6 cellular contexts compared by ENCODE assay signal in genomic region chr2:99153921-99154604, GRCh38. TPM values are rescaled to one million over a fixed set of nuclear protein-coding genes. Genes with fewer than 3 reads are reported as not detected.
DNase-seq lines count a peak whose midpoint lies in the region; ATAC-seq and TF ChIP-seq lines count a peak whose summit lies in the region.

No MANE protein-coding gene starts in this region.

- H3K27ac Mint-ChIP-seq in natural killer cell, result no peak overlapping the region

- H3K4me3 ChIP-seq in left ventricle myocardium inferior, result peak overlapping the region; percentile 75
- peak overlapping the region; percentile 93 for H3K4me3 ChIP-seq in fibroblast of the aortic adventitia (ENCODE audit: low read depth, low read length)
- peak overlapping the region; percentile 93 for H3K4me3 ChIP-seq in thoracic aorta

- no peaks in the 10 kb centered on the region for H3K9me3 Mint-ChIP-seq in natural killer cell

- H3K27ac ChIP-seq in left ventricle myocardium inferior (replicated peaks) (peak overlapping the region; percentile 89), thoracic aorta (peak overlapping the region; percentile 79 to 88)

- H3K27me3 ChIP-seq in left ventricle myocardium inferior (ENCODE audit: low read depth), result no peaks in the 10 kb centered on the region
- H3K27me3 ChIP-seq in thoracic aorta (replicated peaks; ENCODE audit: insufficient read depth), result no peaks in the 10 kb centered on the region

- H3K36me3 Mint-ChIP-seq in natural killer cell, result no peaks in the 10 kb centered on the region

- H3K9me3 ChIP-seq in left ventricle myocardium inferior (replicated peaks) (no peaks in the 10 kb centered on the region), thoracic aorta (no peaks in the 10 kb centered on the region)

- H3K4me3 Mint-ChIP-seq in natural killer cell, result no peak overlapping the region

- H3K4me1 ChIP-seq in left ventricle myocardium inferior (peaks cover 34% of the 10 kb centered on the region), thoracic aorta (ENCODE audit: control insufficient read depth in 1 of 2, low read depth in 2 of 2) (peaks cover 3 to 21% of the 10 kb centered on the region in 2 donors)

- intact Hi-C loops in left ventricle myocardium inferior (cut with micrococcal nuclease) (no loop called here), Right ventricle myocardium superior (cut with DNase I) (no loop called here), natural killer cell (cut with micrococcal nuclease) (loop anchor here (1.0 to 2.0 kb wide), 3 partner anchors 13 to 183 kb away; partner anchors contain the start of genes C2orf15, EIF5B, MITD1 and MRPL30)

- TF ChIP-seq CTCF in left ventricle myocardium inferior (IDR thresholded peaks at IDR 0.05; ENCODE audit: borderline replicate concordance) (no peak), fibroblast of the aortic adventitia (IDR thresholded peaks at IDR 0.05; ENCODE audit: insufficient read depth, low read length) (no peak), thoracic aorta (IDR thresholded peaks at IDR 0.05) (no peak), natural killer cell (IDR thresholded peaks at IDR 0.05) (no peak)

- ATAC-seq in Right ventricle myocardium superior (ENCODE audit: poor library complexity) (no peak), thoracic aorta (ENCODE audit: insufficient number of reproducible peaks, low FRiP score, low read depth) (no peak), natural killer cell (no peak)

- H3K36me3 ChIP-seq in left ventricle myocardium inferior, result peaks cover 26% of the 10 kb centered on the region
- peaks cover 1% of the 10 kb centered on the region for H3K36me3 ChIP-seq in thoracic aorta

- DNase-seq in left ventricle myocardium inferior (no peak), Right ventricle myocardium superior (no peak), fibroblast of the aortic adventitia (ENCODE audit: low read depth) (peak; percentile 36), thoracic aorta (ENCODE audit: low spot score) (no peak), natural killer cell (no peak)
- DNase-seq in stimulated activated CD4-positive, alpha-beta T cell treated with anti-CD3 and anti-CD28 coated beads, Interleukin-2, amount 100 ng/mL, for 24 hours, result no peak

- peaks cover 0 to 40% of the 10 kb centered on the region in 2 donors for H3K4me1 Mint-ChIP-seq in natural killer cell

- H3K27me3 Mint-ChIP-seq in natural killer cell (ENCODE audit: low read depth in 2 of 2), result no peaks in the 10 kb centered on the region

RNA-seq across cellular contexts. Expression of gene TSGA10, which starts 0.7 kb away (rescaled TPM):
- total RNA-seq in left ventricle myocardium inferior, result 3.1 TPM
- total RNA-seq in Right ventricle myocardium superior, result 3.4 TPM
- total RNA-seq in fibroblast of the aortic adventitia (ENCODE audit: low replicate concordance), result 3.8 and 11.8 TPM in 2 replicates
- 1 to 10 TPM in 1 of 2 donors, under 1 TPM in 1; 0.68 to 8.8 TPM for total RNA-seq in thoracic aorta
- 10 to 100 TPM in 2 of 3 donors, 1 to 10 TPM in 1; 8.4 to 16.0 (median 11.5) TPM for total RNA-seq in natural killer cell

RNA-seq across cellular contexts. Expression of gene LIPT1, which starts 0.7 kb away (rescaled TPM):
- total RNA-seq in left ventricle myocardium inferior, result 7.9 TPM
- 7.6 TPM for total RNA-seq in Right ventricle myocardium superior
- 2.9 and 9.0 TPM in 2 replicates for total RNA-seq in fibroblast of the aortic adventitia (ENCODE audit: low replicate concordance)
- total RNA-seq in thoracic aorta, result 10 to 100 TPM in 1 of 2 donors, 1 to 10 TPM in 1; 9.5 to 13.8 TPM
- 10 to 100 TPM; 12.0 to 21.4 (median 17.3) TPM for total RNA-seq in natural killer cell

RNA-seq across cellular contexts. Expression of gene C2orf15, which starts 12.6 kb away (rescaled TPM):
- not detected for total RNA-seq in left ventricle myocardium inferior
- 0.22 TPM for total RNA-seq in Right ventricle myocardium superior
- total RNA-seq in fibroblast of the aortic adventitia (ENCODE audit: low replicate concordance), result not detected in 2 replicates
- 1 to 10 TPM in 1 of 2 donors, not detected in 1; 4.9 TPM for total RNA-seq in thoracic aorta
- total RNA-seq in natural killer cell, result 1 to 10 TPM; 1.3 to 2.6 (median 1.9) TPM

RNA-seq across cellular contexts. Expression of gene MITD1, which starts 26.8 kb away (rescaled TPM):
- total RNA-seq in left ventricle myocardium inferior, result 16.0 TPM
- 15.0 TPM for total RNA-seq in Right ventricle myocardium superior
- 19.1 and 30.1 TPM in 2 replicates for total RNA-seq in fibroblast of the aortic adventitia (ENCODE audit: low replicate concordance)
- total RNA-seq in thoracic aorta, result 10 to 100 TPM; 12.0 to 25.9 TPM
- total RNA-seq in natural killer cell, result 10 to 100 TPM; 22.9 to 33.6 (median 26.7) TPM

RNA-seq across cellular contexts. Expression of gene MRPL30, which starts 26.9 kb away (rescaled TPM):
- total RNA-seq in left ventricle myocardium inferior (34.8 TPM), Right ventricle myocardium superior (36.0 TPM), fibroblast of the aortic adventitia (ENCODE audit: low replicate concordance) (13.2 and 33.2 TPM in 2 replicates), thoracic aorta (10 to 100 TPM in 1 of 2 donors, 1 to 10 TPM in 1; 8.9 to 24.5 TPM), natural killer cell (10 to 100 TPM; 16.0 to 18.6 (median 16.9) TPM)
